15 cellular contexts compared by ENCODE assay signal in genomic region chr9:33250458-33250995, GRCh38. TPM values are rescaled to one million over a fixed set of nuclear protein-coding genes. Genes with fewer than 3 reads are reported as not detected.
A peak's percentile ranks its signal among the peaks of the same experiment; 100 is the strongest.
DNase-seq lines count a peak whose midpoint lies in the region; ATAC-seq and TF ChIP-seq lines count a peak whose summit lies in the region.
"Had no signal": no experiment of that assay in that cellular context is flagged by ENCODE, and none has a peak within 500 bp of the region (broad histone marks: within the 10 kb centered on the region; RNA-seq: fewer than 3 reads in every experiment).

No MANE protein-coding gene starts in this region.

- peak overlapping the region; percentile 56 to 77 (median 71) for H3K4me2 ChIP-seq in BLaER1 treated with 17β-estradiol and CSF1 and Interleukin-3, amounts not matched to agents 10 nM and 100 nM
- no peak overlapping the region for H3K4me2 ChIP-seq in Karpas-422 (ENCODE audit: low read depth, low read length, poor library complexity, severe bottlenecking)

- H3K27me3 ChIP-seq in BLaER1 treated with 17β-estradiol and CSF1 and Interleukin-3, amounts not matched to agents 10 nM and 100 nM, result no peaks in the 10 kb centered on the region
- H3K27me3 ChIP-seq in MG63 (no peaks in the 10 kb centered on the region), Karpas-422 (ENCODE audit: low read length) (no peaks in the 10 kb centered on the region)
- H3K27me3 ChIP-seq: ascending aorta had no signal

- peaks cover 38 to 67% (median 54%) of the 10 kb centered on the region in 11 experiments for H3K36me3 ChIP-seq in BLaER1 treated with 17β-estradiol and CSF1 and Interleukin-3, amounts not matched to agents 10 nM and 100 nM
- H3K36me3 ChIP-seq in MG63 (peaks cover 9% of the 10 kb centered on the region), Karpas-422 (ENCODE audit: insufficient read depth, low read length) (peaks cover 12% of the 10 kb centered on the region; the same call in 1 of the 2 replicates)

- peaks cover 42% of the 10 kb centered on the region for H3K36me3 Mint-ChIP-seq in nephron progenitor cell (ENCODE audit: low read depth)

- H3K79me2 ChIP-seq in Karpas-422 (ENCODE audit: low read length), result no peaks in the 10 kb centered on the region

- H3K4me1 ChIP-seq in BLaER1 treated with 17β-estradiol and CSF1 and Interleukin-3, amounts not matched to agents 10 nM and 100 nM, result peaks cover 36 to 53% (median 39%) of the 10 kb centered on the region in 10 experiments
- peaks cover 6% of the 10 kb centered on the region; the same call in 1 of the 2 replicates for H3K4me1 ChIP-seq in Karpas-422 (ENCODE audit: low read length)
- H3K4me1 ChIP-seq: ascending aorta had no signal

- H3K9me2 ChIP-seq in Karpas-422 (replicated peaks; ENCODE audit: insufficient read depth, low read length), result no peaks in the 10 kb centered on the region

- H3K4me3 Mint-ChIP-seq in nephron progenitor cell, result no peak overlapping the region
- H3K4me3 Mint-ChIP-seq: immature natural killer cell; natural killer cell treated with Interleukin-12 subunit alpha and Interleukin-12 subunit beta and Interleukin-15 and Interleukin-18, amount 100 ng/mL, for 72 hours had no signal

- H3K9me3 ChIP-seq in BLaER1 treated with 17β-estradiol and CSF1 and Interleukin-3, amounts not matched to agents 10 nM and 100 nM (replicated peaks in 1 of 11), result no peaks in the 10 kb centered on the region
- H3K9me3 ChIP-seq in MG63 (no peaks in the 10 kb centered on the region), Karpas-422 (ENCODE audit: low read length) (no peaks in the 10 kb centered on the region)
- H3K9me3 ChIP-seq: ascending aorta had no signal

- DNase-seq in MG63 (peak; percentile 15), epithelial cell of esophagus (ENCODE audit: low read depth) (peak; percentile 84), nephron progenitor cell (no peak), AML-193 (lab: John Stamatoyannopoulos, UW) (no peak), Karpas-422 (no peak)
- DNase-seq: immature natural killer cell; RPMI8226; stimulated activated CD8-positive, alpha-beta memory T cell treated with anti-CD3 and anti-CD28 coated beads, Interleukin-4, amount 100 ng/mL, for 48 hours had no signal

- peak overlapping the region in 8 of 11 experiments; percentile 1 to 72 (median 40); a peak in 12 of 22 replicates for H3K27ac ChIP-seq in BLaER1 treated with 17β-estradiol and CSF1 and Interleukin-3, amounts not matched to agents 10 nM and 100 nM
- H3K27ac ChIP-seq in Karpas-422 (ENCODE audit: low read length), result no peak overlapping the region
- H3K27ac ChIP-seq: ascending aorta had no signal

- no peaks in the 10 kb centered on the region for H3K4me1 Mint-ChIP-seq in nephron progenitor cell
- H3K4me1 Mint-ChIP-seq: immature natural killer cell had no signal

- peaks cover 3% of the 10 kb centered on the region for H3K27me3 Mint-ChIP-seq in nephron progenitor cell (ENCODE audit: low read depth, poor library complexity)
- H3K27me3 Mint-ChIP-seq: natural killer cell treated with Interleukin-12 subunit alpha and Interleukin-12 subunit beta and Interleukin-15 and Interleukin-18, amount 100 ng/mL, for 72 hours had no signal

- peak overlapping the region in 5 of 11 experiments; percentile 19 to 66 (median 37); a peak in 4 of 22 replicates for H3K9ac ChIP-seq in BLaER1 treated with 17β-estradiol and CSF1 and Interleukin-3, amounts not matched to agents 10 nM and 100 nM
- no peak overlapping the region for H3K9ac ChIP-seq in Karpas-422 (ENCODE audit: low read length)

- no peak overlapping the region for H3K4me3 ChIP-seq in BLaER1 treated with 17β-estradiol and CSF1 and Interleukin-3, amounts not matched to agents 10 nM and 100 nM
- H3K4me3 ChIP-seq in MG63 (no peak overlapping the region), epithelial cell of esophagus (ENCODE audit: low read length) (no peak overlapping the region), Karpas-422 (ENCODE audit: low read length) (no peak overlapping the region)
- H3K4me3 ChIP-seq: ascending aorta had no signal

- H4K20me1 ChIP-seq in BLaER1 treated with 17β-estradiol and CSF1 and Interleukin-3, amounts not matched to agents 10 nM and 100 nM, result peaks cover 0 to 29% (median 5%) of the 10 kb centered on the region in 11 experiments; a peak in 11 of 22 replicates
- H4K20me1 ChIP-seq in Karpas-422 (ENCODE audit: insufficient read depth, low read depth, low read length), result no peaks in the 10 kb centered on the region

- no peaks in the 10 kb centered on the region for H3K9me3 Mint-ChIP-seq in nephron progenitor cell
- H3K9me3 Mint-ChIP-seq: natural killer cell treated with Interleukin-12 subunit alpha and Interleukin-12 subunit beta and Interleukin-15 and Interleukin-18, amount 100 ng/mL, for 72 hours had no signal

- TF ChIP-seq CTCF in epithelial cell of esophagus (IDR thresholded peaks at IDR 0.05; ENCODE audit: insufficient read depth, low read depth, low read length, missing control alignments) (no peak), nephron progenitor cell (IDR thresholded peaks at IDR 0.05) (no peak)

- H3K27ac Mint-ChIP-seq in nephron progenitor cell, result peak overlapping the region; percentile 80
- H3K27ac Mint-ChIP-seq: natural killer cell treated with Interleukin-12 subunit alpha and Interleukin-12 subunit beta and Interleukin-15 and Interleukin-18, amount 100 ng/mL, for 72 hours had no signal

- H2AFZ ChIP-seq in Karpas-422 (ENCODE audit: low read length), result no peak overlapping the region

- no peak for ATAC-seq in HG02852 (IDR thresholded peaks at IDR 0.05; ENCODE audit: unreplicated experiment)
- ATAC-seq in GM18520 (IDR thresholded peaks at IDR 0.05; ENCODE audit: unreplicated experiment), result no peak
- ATAC-seq: natural killer cell treated with Interleukin-12 subunit alpha and Interleukin-12 subunit beta and Interleukin-15 and Interleukin-18, amount 100 ng/mL, for 72 hours had no signal

RNA-seq across cellular contexts. Expression of gene SPINK4, which starts 10.6 kb away (rescaled TPM):
- not detected in 2 replicates for total RNA-seq in MG63 (2014; rRNA removed; shearing (Covaris generic); ENCODE audit: low replicate concordance)
- not detected in 2 replicates for total RNA-seq in Karpas-422 (2014; rRNA removed; shearing (Covaris generic); ENCODE audit: low replicate concordance)
- total RNA-seq: ascending aorta; epithelial cell of proximal tubule; natural killer cell treated with Interleukin-12 subunit alpha and Interleukin-12 subunit beta and Interleukin-15 and Interleukin-18, amount 100 ng/mL, for 72 hours; NCI-H460 had no signal

RNA-seq across cellular contexts. Expression of gene BAG1, which starts 14.0 kb away (rescaled TPM):
- 34.3 and 44.0 TPM in 2 replicates for total RNA-seq in MG63 (2014; rRNA removed; shearing (Covaris generic); ENCODE audit: low replicate concordance)
- total RNA-seq in Karpas-422 (2014; rRNA removed; shearing (Covaris generic); ENCODE audit: low replicate concordance), result 55.6 and 111 TPM in 2 replicates

RNA-seq across cellular contexts. Expression of gene CHMP5, which starts 14.3 kb away (rescaled TPM):
- total RNA-seq in MG63 (2014; rRNA removed; shearing (Covaris generic); ENCODE audit: low replicate concordance), result 55.7 and 62.7 TPM in 2 replicates
- total RNA-seq in Karpas-422 (2014; rRNA removed; shearing (Covaris generic); ENCODE audit: low replicate concordance), result 53.4 and 57.1 TPM in 2 replicates

RNA-seq across cellular contexts. Expression of gene NFX1, which starts 39.8 kb away (rescaled TPM):
- 13.9 and 14.6 TPM in 2 replicates for total RNA-seq in MG63 (2014; rRNA removed; shearing (Covaris generic); ENCODE audit: low replicate concordance)
- total RNA-seq in Karpas-422 (2014; rRNA removed; shearing (Covaris generic); ENCODE audit: low replicate concordance), result 30.7 and 51.4 TPM in 2 replicates

Comparison
In these comparisons a context has a peak if more than half of its experiments do, and no peak if none do; other contexts are left out.
1. DNase-seq: peak in MG63 (single experiment) and epithelial cell of esophagus (single experiment); none in nephron progenitor cell (single experiment), AML-193 (0 of 2) and Karpas-422 (single experiment).